In the genomic region with DNA sequence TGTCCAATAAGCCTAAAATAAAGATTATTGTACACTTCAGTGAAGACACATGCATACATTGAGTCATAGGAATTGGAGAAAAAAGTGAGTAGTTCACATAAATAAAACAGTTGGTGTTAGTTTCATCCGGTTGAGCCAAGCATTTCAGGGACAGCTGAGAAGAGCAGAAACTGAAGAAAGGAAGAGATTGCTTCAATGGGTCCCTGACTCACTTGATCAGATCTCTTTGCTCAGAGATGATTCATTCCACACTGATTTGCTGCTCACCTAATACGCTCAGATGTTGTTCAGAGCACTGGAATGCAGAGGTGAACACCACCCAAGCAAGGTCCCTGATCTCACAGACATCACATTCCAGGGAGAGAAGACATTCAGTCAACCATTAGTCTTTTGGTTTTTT, we compare ENCODE assay signal across 10 cellular contexts.
A peak's percentile ranks its signal among the peaks of the same experiment; 100 is the strongest.
DNase-seq lines count a peak whose midpoint lies in the region; ATAC-seq, FAIRE-seq and TF ChIP-seq lines count a peak whose summit lies in the region.
"Had no signal": no experiment of that assay in that cellular context is flagged by ENCODE, and none has a peak within 500 bp of the region (broad histone marks: within the 10 kb centered on the region; RNA-seq: fewer than 3 reads in every experiment).

No MANE protein-coding gene starts in this region.

- CTCF ChIA-PET in IMR-90 (lab: Yijun Ruan, JAX): no interaction called here

- no CpG with 5 or more reads among the region's 2 CpGs for WGBS in IMR-90 (ENCODE audit: extremely low coverage in 2 of 2, insufficient read length in 1 of 2), 2 experiments
- WGBS in esophagus muscularis mucosa: 62% methylated on average over 2 of the region's 2 CpGs

- peak overlapping the region; percentile 100; the same call in 1 of the 2 replicates for H3K14ac ChIP-seq in IMR-90 (replicated peaks; ENCODE audit: low read depth, low read length)

- no peak overlapping the region for H3K4me3 ChIP-seq in AG09309 (ENCODE audit: control insufficient read depth, low read depth, low read length)
- no peak overlapping the region for H3K4me3 ChIP-seq in IMR-90 (ENCODE audit: insufficient read depth, low read depth, low read length)
- H3K4me3 ChIP-seq in cardiac fibroblast (replicated peaks in 1 of 2; ENCODE audit: low read depth in 2 of 2, low read length in 2 of 2): no peak overlapping the region
- no peak overlapping the region for H3K4me3 ChIP-seq in esophagus muscularis mucosa
- H3K4me3 ChIP-seq: testis had no signal

- TF ChIP-seq RAD21 in IMR-90 (IDR thresholded peaks at IDR 0.05; ENCODE audit: low read length): 0 out of 2 replicates have a peak, but pooled peaks have one; percentile 5

- peak overlapping the region; percentile 97 for H4K91ac ChIP-seq in IMR-90 (ENCODE audit: insufficient read depth, low read depth, low read length)

- H2BK20ac ChIP-seq in IMR-90 (ENCODE audit: low read depth, low read length): peak overlapping the region; percentile 99

- dilution Hi-C loops in IMR-90 (cut with HindIII; ENCODE audit: low sequenced_read_pairs, unreplicated experiment): no loop called here

- ATAC-seq in IMR-90 (ENCODE audit: low read depth): peak; percentile 91

- H2BK15ac ChIP-seq in IMR-90 (ENCODE audit: low read depth, low read length): no peak overlapping the region

- DNase-seq in AG09309 (ENCODE audit: low read depth) (peak; percentile 82), IMR-90 (peak; percentile 99), cardiac fibroblast (ENCODE audit: low read depth in 2 of 2) (peak; percentile 49 to 98), lung microvascular endothelial cell (ENCODE audit: low read depth in 2 of 2) (peak; percentile 31 to 87), NCI-H1092 treated with DMSO at 0.1 percent for 48 hours (lab: John Stamatoyannopoulos, UW) (no peak), D721Med (ENCODE audit: insufficient read length, low spot score) (no peak), esophagus muscularis mucosa (ENCODE audit: extremely low spot score) (no peak)
- DNase-seq in effector CD4-positive, alpha-beta T cell: no peak
- DNase-seq: DMS153, testis had no signal

- peak overlapping the region; percentile 80 for H3K27ac ChIP-seq in IMR-90 (ENCODE audit: insufficient read depth, low read length)
- no peak overlapping the region for H3K27ac ChIP-seq in esophagus muscularis mucosa (replicated peaks in 1 of 4)
- H3K27ac ChIP-seq: testis had no signal

- H3K27me3 ChIP-seq in IMR-90 (ENCODE audit: control insufficient read depth, insufficient read depth, low read length) (no peaks in the 10 kb centered on the region), esophagus muscularis mucosa (no peaks in the 10 kb centered on the region)
- H3K27me3 ChIP-seq: testis had no signal

- H2BK120ac ChIP-seq in IMR-90 (ENCODE audit: low read depth, low read length): peak overlapping the region; percentile 99

- FAIRE-seq in D721Med (lab: Jason Lieb, UNC): no peak

- no peak overlapping the region for H3K4me2 ChIP-seq in IMR-90 (ENCODE audit: low read depth, low read length)

- peak overlapping the region; percentile 98 for H2BK5ac ChIP-seq in IMR-90 (ENCODE audit: low read depth, low read length, poor library complexity, severe bottlenecking)

- H3K79me1 ChIP-seq in IMR-90 (ENCODE audit: low read depth in 1 of 2, low read length in 2 of 2): peaks cover 0 to 7% of the 10 kb centered on the region in 2 experiments; a peak in 2 of 4 replicates

- TF ChIP-seq POLR2A in IMR-90 (IDR thresholded peaks at IDR 0.05; ENCODE audit: low read depth, low read length) (no peak), esophagus muscularis mucosa (IDR thresholded peaks at IDR 0.05; ENCODE audit: low read depth) (no peak)

- peak overlapping the region; percentile 94; the same call in 1 of the 2 replicates for H2AK5ac ChIP-seq in IMR-90 (ENCODE audit: low read depth, low read length)

- peak overlapping the region; percentile 99 for H3K4ac ChIP-seq in IMR-90 (ENCODE audit: low read depth, low read length)

- in situ Hi-C loops in IMR-90 (cut with MboI; ENCODE audit: low sequenced_read_pairs): no loop called here

- H4K5ac ChIP-seq in IMR-90 (ENCODE audit: low read depth, low read length): no peak overlapping the region

- H3K9ac ChIP-seq in IMR-90 (ENCODE audit: low read depth, low read length): no peak overlapping the region

- POLR2A ChIA-PET in IMR-90 (lab: Charles Lee; ENCODE audit: unreplicated experiment): no interaction called here

- H3K4me1 ChIP-seq in IMR-90 (ENCODE audit: control insufficient read depth, insufficient read depth, low read length) (peaks cover 18% of the 10 kb centered on the region), esophagus muscularis mucosa (no peaks in the 10 kb centered on the region)
- H3K4me1 ChIP-seq: testis had no signal

- peak overlapping the region; percentile 16 for H2AFZ ChIP-seq in IMR-90 (replicated peaks; ENCODE audit: low read length, poor library complexity)

- H4K20me1 ChIP-seq in IMR-90 (ENCODE audit: insufficient read depth, low read length): no peaks in the 10 kb centered on the region

- BruUV-seq in IMR-90 (replicated peaks; lab: Mats Ljungman, UMichigan): no TSS peak

- H3K56ac ChIP-seq in IMR-90 (ENCODE audit: extremely low read depth, insufficient read depth, low read length): peak overlapping the region; percentile 72

- intact Hi-C loops in IMR-90 (cut with micrococcal nuclease) (loop anchor here (1.0 to 2.0 kb wide), 2 partner anchors 19 to 100 kb away; partner anchors contain the start of gene OXTR), esophagus muscularis mucosa (cut with DNase I) (no loop called here)

- H3K9me1 ChIP-seq in IMR-90 (ENCODE audit: insufficient read depth, low read length): peaks cover 12% of the 10 kb centered on the region

- TF ChIP-seq CTCF in AG09309 (IDR thresholded peaks at IDR 0.05; ENCODE audit: control insufficient read depth, insufficient read depth, low read depth, low read length, missing control alignments): no peak
- TF ChIP-seq CTCF in IMR-90 (conservative IDR thresholded peaks at IDR 0.05; ENCODE audit: low read depth, low read length): no peak
- TF ChIP-seq CTCF in cardiac fibroblast (IDR thresholded peaks at IDR 0.05; ENCODE audit: low read depth, low read length): no peak
- no peak for TF ChIP-seq CTCF in D721Med (IDR thresholded peaks at IDR 0.05; ENCODE audit: insufficient read depth, missing control alignments)
- no peak for TF ChIP-seq CTCF in esophagus muscularis mucosa (IDR thresholded peaks at IDR 0.05)

- no peak for TF ChIP-seq EP300 in esophagus muscularis mucosa (IDR thresholded peaks at IDR 0.05)

- no peaks in the 10 kb centered on the region for H3K36me3 ChIP-seq in IMR-90 (ENCODE audit: control insufficient read depth, insufficient read depth, low read length)
- H3K36me3 ChIP-seq in esophagus muscularis mucosa: no peaks in the 10 kb centered on the region

- H3K9me3 ChIP-seq in IMR-90 (ENCODE audit: control insufficient read depth, insufficient read depth, low read length): no peaks in the 10 kb centered on the region
- no peaks in the 10 kb centered on the region for H3K9me3 ChIP-seq in esophagus muscularis mucosa
- H3K9me3 ChIP-seq: testis had no signal

- H3K23ac ChIP-seq in IMR-90 (ENCODE audit: low read depth, low read length): no peak overlapping the region

- H3K18ac ChIP-seq in IMR-90 (ENCODE audit: low read depth, low read length): peak overlapping the region; percentile 81; the same call in 1 of the 2 replicates

- no peak overlapping the region for H2AK9ac ChIP-seq in IMR-90 (replicated peaks; ENCODE audit: low read depth, low read length, poor library complexity)

- H4K8ac ChIP-seq in IMR-90 (ENCODE audit: low read depth in 2 of 2, low read length in 2 of 2): peak overlapping the region in 1 of 2 experiments; percentile 96; a peak in 2 of 4 replicates

TF ChIP-seq in IMR-90, 13 proteins besides CTCF, POLR2A, EP300 and RAD21:
- TF ChIP-seq RCOR1 (IDR thresholded peaks at IDR 0.05; ENCODE audit: insufficient replicate concordance, low read length) (peak; percentile 73), SMC3 (IDR thresholded peaks at IDR 0.05; ENCODE audit: low read depth, low read length) (no peak), NFE2L2 (IDR thresholded peaks at IDR 0.05; ENCODE audit: low read depth, low read length) (no peak; the same call in 1 of the 2 replicates), CHD1 (IDR thresholded peaks at IDR 0.05; ENCODE audit: low read depth, low read length) (0 out of 2 replicates have a peak, but pooled peaks have one; percentile 72), FOS (IDR thresholded peaks at IDR 0.05; ENCODE audit: low read depth, low read length) (peak; percentile 93), MAZ (IDR thresholded peaks at IDR 0.05; ENCODE audit: borderline replicate concordance, low read depth, low read length) (0 out of 2 replicates have a peak, but pooled peaks have one; percentile 27), RFX5 (IDR thresholded peaks at IDR 0.05; ENCODE audit: low read depth, low read length) (no peak), CEBPB (IDR thresholded peaks at IDR 0.05; ENCODE audit: low read depth, low read length) (peak; percentile 96), MAFK (IDR thresholded peaks at IDR 0.05; ENCODE audit: low read depth, low read length) (peak; percentile 55), BHLHE40 (IDR thresholded peaks at IDR 0.05; ENCODE audit: low read depth, low read length) (peak; percentile 30; the same call in 1 of the 2 replicates), MXI1 (IDR thresholded peaks at IDR 0.05; ENCODE audit: borderline replicate concordance, low read depth, low read length) (no peak)
- TF ChIP-seq, protein P1, sequence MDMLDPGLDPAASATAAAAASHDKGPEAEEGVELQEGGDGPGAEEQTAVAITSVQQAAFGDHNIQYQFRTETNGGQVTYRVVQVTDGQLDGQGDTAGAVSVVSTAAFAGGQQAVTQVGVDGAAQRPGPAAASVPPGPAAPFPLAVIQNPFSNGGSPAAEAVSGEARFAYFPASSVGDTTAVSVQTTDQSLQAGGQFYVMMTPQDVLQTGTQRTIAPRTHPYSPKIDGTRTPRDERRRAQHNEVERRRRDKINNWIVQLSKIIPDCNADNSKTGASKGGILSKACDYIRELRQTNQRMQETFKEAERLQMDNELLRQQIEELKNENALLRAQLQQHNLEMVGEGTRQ (IDR thresholded peaks at IDR 0.05; ENCODE audit: low read depth, low read length): no peak
- TF ChIP-seq, protein P2, sequence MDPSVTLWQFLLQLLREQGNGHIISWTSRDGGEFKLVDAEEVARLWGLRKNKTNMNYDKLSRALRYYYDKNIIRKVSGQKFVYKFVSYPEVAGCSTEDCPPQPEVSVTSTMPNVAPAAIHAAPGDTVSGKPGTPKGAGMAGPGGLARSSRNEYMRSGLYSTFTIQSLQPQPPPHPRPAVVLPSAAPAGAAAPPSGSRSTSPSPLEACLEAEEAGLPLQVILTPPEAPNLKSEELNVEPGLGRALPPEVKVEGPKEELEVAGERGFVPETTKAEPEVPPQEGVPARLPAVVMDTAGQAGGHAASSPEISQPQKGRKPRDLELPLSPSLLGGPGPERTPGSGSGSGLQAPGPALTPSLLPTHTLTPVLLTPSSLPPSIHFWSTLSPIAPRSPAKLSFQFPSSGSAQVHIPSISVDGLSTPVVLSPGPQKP (IDR thresholded peaks at IDR 0.05; ENCODE audit: borderline replicate concordance, low read depth, low read length): no peak

Comparison
In these comparisons a context has a peak if more than half of its experiments do, and no peak if none do; other contexts are left out.
1. DNase-seq: peak in AG09309 (single experiment), IMR-90 (single experiment), cardiac fibroblast (2 of 2) and lung microvascular endothelial cell (2 of 2); none in NCI-H1092 treated with DMSO at 0.1 percent for 48 hours (single experiment), D721Med (single experiment), esophagus muscularis mucosa (single experiment) and effector CD4-positive, alpha-beta T cell (single experiment).